Comparison of ENCODE assay signal across 8 cellular contexts in the genomic region with DNA sequence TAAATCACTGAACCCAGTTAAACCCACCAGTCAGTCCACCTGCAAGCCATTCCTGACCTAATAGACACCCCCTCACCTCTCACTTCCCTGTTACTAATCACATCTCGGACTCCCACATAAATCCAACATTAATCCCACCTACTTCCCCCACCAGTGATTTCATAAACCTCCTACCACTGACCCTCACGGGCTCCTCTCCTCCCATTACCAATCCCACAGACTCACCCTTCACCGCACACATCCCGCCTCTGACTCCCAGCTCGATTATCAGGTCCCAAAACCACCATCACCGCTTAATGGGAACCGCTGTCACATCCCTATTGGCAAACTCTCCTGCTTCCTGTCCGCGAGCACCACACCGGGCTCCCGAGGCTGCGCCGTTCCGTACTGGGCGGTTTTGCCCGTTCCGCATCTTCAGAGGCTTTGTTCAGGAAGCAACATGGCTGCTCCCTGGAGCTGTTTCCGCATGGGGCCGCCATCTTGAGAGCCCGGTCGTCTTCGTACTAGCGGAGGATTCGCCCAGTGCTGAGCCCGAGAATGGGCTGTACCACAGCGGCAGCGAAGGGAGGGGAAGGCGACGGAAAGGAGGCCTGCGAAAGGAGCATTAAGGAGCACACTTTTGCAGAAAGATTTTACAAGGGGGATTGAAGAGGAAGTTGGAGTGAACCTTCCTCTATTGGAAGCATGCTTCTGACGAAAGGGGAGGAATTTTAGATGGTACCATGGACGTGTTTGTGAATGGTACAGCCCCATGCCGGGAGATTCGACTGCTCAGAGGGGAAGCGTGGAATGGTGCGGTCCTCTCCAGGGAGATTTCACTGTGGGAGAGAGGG. TPM values are rescaled to one million over a fixed set of nuclear protein-coding genes. Genes with fewer than 3 reads are reported as not detected.
DNase-seq lines count a peak whose midpoint lies in the region; ATAC-seq and TF ChIP-seq lines count a peak whose summit lies in the region.

Gene ZNF300 (minus strand): TSS at position 502 of the 833 bp plus-strand sequence. CDS start 1,825 bp downstream, outside the sequence.

- H3K4me3 ChIP-seq in GM23338 (peak within 1 kb of the TSS; percentile 68), esophagus squamous epithelium (peak within 1 kb of the TSS; percentile 41 to 68 (median 52)), mucosa of descending colon (peak within 1 kb of the TSS; percentile 16)

- peaks cover 76% of the 10 kb centered on the region for H3K9me3 Mint-ChIP-seq in GM23338

- H3K27me3 ChIP-seq in GM23338 (ENCODE audit: insufficient read depth) (no peaks in the 10 kb centered on the region), esophagus squamous epithelium (no peaks in the 10 kb centered on the region)

- peak; percentile 97 for DNase-seq in A172 (ENCODE audit: low spot score)
- DNase-seq in GM23338 (ENCODE audit: low spot score) = peak; percentile 98
- peak; percentile 22 for DNase-seq in NCI-H526 treated with DMSO at 0.1 percent for 48 hours (lab: John Stamatoyannopoulos, UW)
- peak; percentile 23 for DNase-seq in activated T-helper 1 cell treated with Interleukin-2 at 50 U/mL for 16 hours (ENCODE audit: low read depth)
- DNase-seq in esophagus squamous epithelium (lab: John Stamatoyannopoulos, UW) = peak; percentile 5
- DNase-seq in mucosa of descending colon = peak; percentile 83 to 85 (median 84)
- DNase-seq in stimulated activated CD8-positive, alpha-beta memory T cell treated with anti-CD3 and anti-CD28 coated beads, Interleukin-15, amount 100 ng/mL, for 48 hours (ENCODE audit: low read depth in 2 of 2) = peak; percentile 19 to 32
- DNase-seq in GM10266 (ENCODE audit: extremely low spot score) = no peak

- peak within 1 kb of the TSS; percentile 85 for H2AFZ ChIP-seq in GM23338

- intact Hi-C loops in esophagus squamous epithelium (cut with DNase I) = no loop called here
- intact Hi-C loops in mucosa of descending colon (cut with DNase I, micrococcal nuclease) = no loop called here

- H3K36me3 ChIP-seq in GM23338 (ENCODE audit: insufficient read depth) (peaks cover 48% of the 10 kb centered on the region), esophagus squamous epithelium (peaks cover 0 to 37% (median 3%) of the 10 kb centered on the region in 3 donors), mucosa of descending colon (ENCODE audit: low read depth) (no peaks in the 10 kb centered on the region)

- TF ChIP-seq POLR2A in esophagus squamous epithelium (IDR thresholded peaks at IDR 0.05) = no peak

- H3K4me3 Mint-ChIP-seq in GM23338 = peak within 1 kb of the TSS; percentile 90

- no peaks in the 10 kb centered on the region; the same call in 2 of the 3 replicates for H3K4me1 Mint-ChIP-seq in GM23338

- H3K27ac ChIP-seq in GM23338 (ENCODE audit: low read depth) (peak within 1 kb of the TSS; percentile 98), esophagus squamous epithelium (peak within 1 kb of the TSS; percentile 55 to 79 (median 74))

- H3K9me2 ChIP-seq in GM23338 (ENCODE audit: insufficient read depth) = peaks cover 13% of the 10 kb centered on the region

- peaks cover 5% of the 10 kb centered on the region for H3K27me3 Mint-ChIP-seq in GM23338 (ENCODE audit: insufficient read depth, low read depth, poor library complexity)

- H3K79me2 ChIP-seq in GM23338 (replicated peaks; ENCODE audit: insufficient read depth) = peaks cover 14% of the 10 kb centered on the region

- TF ChIP-seq CTCF in GM23338 (conservative IDR thresholded peaks at IDR 0.05; ENCODE audit: low read depth in 2 of 2) (no peak), esophagus squamous epithelium (IDR thresholded peaks at IDR 0.05) (no peak), mucosa of descending colon (IDR thresholded peaks at IDR 0.05) (no peak), GM10266 (IDR thresholded peaks at IDR 0.05; ENCODE audit: control insufficient read depth, insufficient read depth, low read depth, missing control alignments) (no peak)

- peak; percentile 99 for ATAC-seq in GM23338
- ATAC-seq in mucosa of descending colon = peak; percentile 100

- no peaks in the 10 kb centered on the region for H3F3A ChIP-seq in GM23338 (replicated peaks; ENCODE audit: low read depth)

- 9 to 17% methylated on average over 27 of the region's 36 CpGs for WGBS in esophagus squamous epithelium, 2 donors

- peak within 1 kb of the TSS; percentile 100 for H3K27ac Mint-ChIP-seq in GM23338

- peak within 1 kb of the TSS; percentile 82 for H3K4me2 ChIP-seq in GM23338

- no peaks in the 10 kb centered on the region for H3K4me1 ChIP-seq in GM23338 (ENCODE audit: insufficient read depth)
- peaks cover 0 to 13% (median 0%) of the 10 kb centered on the region in 3 donors for H3K4me1 ChIP-seq in esophagus squamous epithelium
- H3K4me1 ChIP-seq in mucosa of descending colon (ENCODE audit: low read depth) = no peaks in the 10 kb centered on the region

- peaks cover 72% of the 10 kb centered on the region for H3K36me3 Mint-ChIP-seq in GM23338 (ENCODE audit: low read depth)

- peaks cover 0 to 69% (median 66%) of the 10 kb centered on the region in 3 donors for H3K9me3 ChIP-seq in esophagus squamous epithelium
- H3K9me3 ChIP-seq in mucosa of descending colon = peaks cover 62% of the 10 kb centered on the region

- H4K20me1 ChIP-seq in GM23338 (replicated peaks; ENCODE audit: insufficient read depth) = no peaks in the 10 kb centered on the region

TF ChIP-seq in GM23338, 12 proteins besides CTCF, POLR2A, EP300 and RAD21 (continues in another document):
- TF ChIP-seq EZH2 (IDR thresholded peaks at IDR 0.05; ENCODE audit: low read depth, unreplicated experiment) (no peak), POLR2AphosphoS5 (IDR thresholded peaks at IDR 0.05; ENCODE audit: low read depth) (peak; percentile 55), NANOG (IDR thresholded peaks at IDR 0.05; ENCODE audit: borderline replicate concordance) (peak; percentile 11; the same call in 1 of the 2 replicates), STAT1 (IDR thresholded peaks at IDR 0.05; ENCODE audit: unreplicated experiment) (no peak), CREB1 (CRISPR knock-in tag; IDR thresholded peaks at IDR 0.05; ENCODE audit: low read depth) (no peak; the same call in 1 of the 2 replicates), ZNF331 (CRISPR knock-in tag; IDR thresholded peaks at IDR 0.05; ENCODE audit: low read depth) (no peak), ZNF114 (CRISPR knock-in tag; IDR thresholded peaks at IDR 0.05) (no peak), EZH2phosphoT487 (IDR thresholded peaks at IDR 0.05; ENCODE audit: unreplicated experiment) (no peak), JUNB (IDR thresholded peaks at IDR 0.05; ENCODE audit: unreplicated experiment) (no peak)
- TF ChIP-seq, protein P1, sequence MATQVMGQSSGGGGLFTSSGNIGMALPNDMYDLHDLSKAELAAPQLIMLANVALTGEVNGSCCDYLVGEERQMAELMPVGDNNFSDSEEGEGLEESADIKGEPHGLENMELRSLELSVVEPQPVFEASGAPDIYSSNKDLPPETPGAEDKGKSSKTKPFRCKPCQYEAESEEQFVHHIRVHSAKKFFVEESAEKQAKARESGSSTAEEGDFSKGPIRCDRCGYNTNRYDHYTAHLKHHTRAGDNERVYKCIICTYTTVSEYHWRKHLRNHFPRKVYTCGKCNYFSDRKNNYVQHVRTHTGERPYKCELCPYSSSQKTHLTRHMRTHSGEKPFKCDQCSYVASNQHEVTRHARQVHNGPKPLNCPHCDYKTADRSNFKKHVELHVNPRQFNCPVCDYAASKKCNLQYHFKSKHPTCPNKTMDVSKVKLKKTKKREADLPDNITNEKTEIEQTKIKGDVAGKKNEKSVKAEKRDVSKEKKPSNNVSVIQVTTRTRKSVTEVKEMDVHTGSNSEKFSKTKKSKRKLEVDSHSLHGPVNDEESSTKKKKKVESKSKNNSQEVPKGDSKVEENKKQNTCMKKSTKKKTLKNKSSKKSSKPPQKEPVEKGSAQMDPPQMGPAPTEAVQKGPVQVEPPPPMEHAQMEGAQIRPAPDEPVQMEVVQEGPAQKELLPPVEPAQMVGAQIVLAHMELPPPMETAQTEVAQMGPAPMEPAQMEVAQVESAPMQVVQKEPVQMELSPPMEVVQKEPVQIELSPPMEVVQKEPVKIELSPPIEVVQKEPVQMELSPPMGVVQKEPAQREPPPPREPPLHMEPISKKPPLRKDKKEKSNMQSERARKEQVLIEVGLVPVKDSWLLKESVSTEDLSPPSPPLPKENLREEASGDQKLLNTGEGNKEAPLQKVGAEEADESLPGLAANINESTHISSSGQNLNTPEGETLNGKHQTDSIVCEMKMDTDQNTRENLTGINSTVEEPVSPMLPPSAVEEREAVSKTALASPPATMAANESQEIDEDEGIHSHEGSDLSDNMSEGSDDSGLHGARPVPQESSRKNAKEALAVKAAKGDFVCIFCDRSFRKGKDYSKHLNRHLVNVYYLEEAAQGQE (IDR thresholded peaks at IDR 0.05; ENCODE audit: unreplicated experiment) = no peak

RNA-seq across cellular contexts. Expression of gene ZNF300, which starts in this region (rescaled TPM):
- 15.2 and 17.3 TPM in 2 replicates for total RNA-seq in A172 (2014; rRNA removed; shearing (Covaris generic))
- 22.3 and 25.9 TPM in 2 replicates for total RNA-seq in GM23338 (2014; rRNA removed; shearing (Covaris generic))
- 10.9 and 15.1 TPM in 2 replicates for polyA plus RNA-seq in GM23338 (2016; fragmentation: Nextera tagmentation; extraction: Ambion mirVana)
- 1 to 10 TPM; 1.7 to 7.4 (median 4.9) TPM for total RNA-seq in esophagus squamous epithelium
- 1 to 10 TPM; 1.7 to 3.5 (median 3.0) TPM for total RNA-seq in mucosa of descending colon

Comparison
In these comparisons a context has a peak if more than half of its experiments do, and no peak if none do; other contexts are left out.
1. H3K4me3 ChIP-seq: peak in every context shown above with its lines; median percentile 68 in GM23338; 52 in esophagus squamous epithelium; 16 in mucosa of descending colon.